In the genomic region with DNA sequence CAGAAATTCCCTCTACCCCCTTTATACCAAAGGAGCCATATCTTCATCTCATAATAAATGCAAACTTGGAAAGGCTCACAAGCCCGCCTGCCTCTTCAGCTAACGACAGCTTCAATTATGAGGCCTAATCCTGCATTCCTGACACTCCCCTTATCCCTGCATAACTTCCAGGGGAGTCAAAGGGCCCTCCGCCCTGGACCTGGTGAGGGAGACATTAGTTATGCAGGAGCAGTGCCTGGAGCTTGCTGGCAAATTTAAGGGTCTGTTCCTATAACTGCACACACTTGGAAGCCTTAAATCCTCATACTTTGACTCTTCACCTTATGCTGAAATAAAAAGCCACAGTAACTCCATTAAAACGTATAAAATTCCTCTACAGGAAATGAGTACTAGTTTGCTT, we compare ENCODE assay signal across 1 cellular context.
TF ChIP-seq lines count a peak whose summit lies in the region.

No MANE protein-coding gene starts in this region.

TF ChIP-seq in A549, 52 proteins besides CTCF, POLR2A, EP300 and RAD21 (continued from another document):
- TF ChIP-seq, protein P1, sequence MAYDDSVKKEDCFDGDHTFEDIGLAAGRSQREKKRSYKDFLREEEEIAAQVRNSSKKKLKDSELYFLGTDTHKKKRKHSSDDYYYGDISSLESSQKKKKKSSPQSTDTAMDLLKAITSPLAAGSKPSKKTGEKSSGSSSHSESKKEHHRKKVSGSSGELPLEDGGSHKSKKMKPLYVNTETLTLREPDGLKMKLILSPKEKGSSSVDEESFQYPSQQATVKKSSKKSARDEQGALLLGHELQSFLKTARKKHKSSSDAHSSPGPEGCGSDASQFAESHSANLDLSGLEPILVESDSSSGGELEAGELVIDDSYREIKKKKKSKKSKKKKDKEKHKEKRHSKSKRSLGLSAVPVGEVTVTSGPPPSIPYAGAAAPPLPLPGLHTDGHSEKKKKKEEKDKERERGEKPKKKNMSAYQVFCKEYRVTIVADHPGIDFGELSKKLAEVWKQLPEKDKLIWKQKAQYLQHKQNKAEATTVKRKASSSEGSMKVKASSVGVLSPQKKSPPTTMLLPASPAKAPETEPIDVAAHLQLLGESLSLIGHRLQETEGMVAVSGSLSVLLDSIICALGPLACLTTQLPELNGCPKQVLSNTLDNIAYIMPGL (CRISPR knock-in tag; IDR thresholded peaks at IDR 0.05; ENCODE audit: borderline replicate concordance), result no peak
- no peak for TF ChIP-seq ZC3H11A (IDR thresholded peaks at IDR 0.05)
- TF ChIP-seq EHMT2 (IDR thresholded peaks at IDR 0.05; ENCODE audit: low read depth), result no peak
- no peak for TF ChIP-seq HEYL (CRISPR knock-in tag; IDR thresholded peaks at IDR 0.05)
- TF ChIP-seq HOXB5 (CRISPR knock-in tag; IDR thresholded peaks at IDR 0.05), result no peak
- no peak for TF ChIP-seq SMC3 (IDR thresholded peaks at IDR 0.05)
- no peak for TF ChIP-seq CEBPB (IDR thresholded peaks at IDR 0.05)
